In genomic region chr1:27940297-27940696, GRCh38 we compare ENCODE assay signal across 8 cellular contexts.
DNase-seq lines count a peak whose midpoint lies in the region; ATAC-seq and TF ChIP-seq lines count a peak whose summit lies in the region.

No MANE protein-coding gene starts in this region.

- ATAC-seq in HG03432 (IDR thresholded peaks at IDR 0.05; ENCODE audit: unreplicated experiment) (no peak), GM21360 (IDR thresholded peaks at IDR 0.05; ENCODE audit: unreplicated experiment) (no peak)

- H3K4me3 ChIP-seq in GM06990 (replicated peaks; ENCODE audit: low read depth, low read length) = no peak overlapping the region

- no peaks in the 10 kb centered on the region for H3K27me3 ChIP-seq in GM06990 (replicated peaks; ENCODE audit: control insufficient read depth, insufficient read depth, low read length)

- TF ChIP-seq CTCF in GM06990 (IDR thresholded peaks at IDR 0.05; ENCODE audit: insufficient read depth, low read length, poor library complexity, severe bottlenecking) = peak; percentile 52

- H3K36me3 ChIP-seq in GM06990 (ENCODE audit: control insufficient read depth, insufficient read depth, low read length) = no peaks in the 10 kb centered on the region

- DNase-seq in GM06990 (ENCODE audit: extremely low read depth, insufficient read length) (peak; percentile 29), NOMO-1 treated with DMSO at 0.1 percent for 48 hours (lab: John Stamatoyannopoulos, UW; ENCODE audit: unreplicated experiment) (peak; percentile 35), activated T-cell treated with anti-CD3 and anti-CD28 coated beads for 24 hours (ENCODE audit: low read depth) (peak; percentile 59), germinal center (ENCODE audit: low spot score) (peak; percentile 79), cerebellar cortex (ENCODE audit: low spot score) (no peak)
- DNase-seq in stimulated activated CD4-positive, alpha-beta T cell treated with anti-CD3 and anti-CD28 coated beads, Interleukin-15, amount 100 ng/mL, for 48 hours (ENCODE audit: low read depth in 2 of 2) = peak; percentile 42 to 72
